9 cellular contexts compared by ENCODE assay signal in the genomic region with DNA sequence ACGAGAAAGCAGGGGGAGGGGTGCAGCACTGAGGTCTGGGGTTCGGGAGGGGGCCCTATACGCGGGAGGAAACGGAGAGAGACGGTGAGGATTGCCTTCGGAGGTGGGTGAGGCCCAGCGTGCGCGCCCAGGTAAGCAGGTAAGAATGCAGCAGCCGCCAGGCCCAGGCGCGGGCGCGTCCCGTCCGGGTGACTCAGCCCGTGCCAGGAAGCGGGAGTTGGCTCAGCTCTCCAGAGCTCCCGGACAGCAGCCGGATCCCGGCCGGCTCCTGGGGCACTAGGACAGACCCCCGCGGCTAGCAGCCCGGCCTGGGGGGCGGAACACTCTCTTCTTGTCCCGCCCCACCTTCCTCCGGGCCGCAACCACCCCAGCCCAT. TPM values are rescaled to one million over a fixed set of nuclear protein-coding genes. Genes with fewer than 3 reads are reported as not detected.
A peak's percentile ranks its signal among the peaks of the same experiment; 100 is the strongest.
DNase-seq lines count a peak whose midpoint lies in the region; ATAC-seq and TF ChIP-seq lines count a peak whose summit lies in the region.
"Had no signal": no experiment of that assay in that cellular context is flagged by ENCODE, and none has a peak within 500 bp of the region (broad histone marks: within the 10 kb centered on the region; RNA-seq: fewer than 3 reads in every experiment).

No MANE protein-coding gene starts in this region.

- peaks cover 35% of the 10 kb centered on the region for H3K4me1 ChIP-seq in HUES64 (ENCODE audit: insufficient read depth, low read length)
- H3K4me1 ChIP-seq in tibial artery, result peaks cover 0 to 41% (median 25%) of the 10 kb centered on the region in 4 donors

- no peaks in the 10 kb centered on the region for H3K9me3 Mint-ChIP-seq in chondrocyte (ENCODE audit: low read depth)
- H3K9me3 Mint-ChIP-seq: central memory CD8-positive, alpha-beta T cell had no signal

- no peaks in the 10 kb centered on the region for H3K27me3 Mint-ChIP-seq in chondrocyte (ENCODE audit: low read depth)

- DNase-seq in chondrocyte (ENCODE audit: low spot score), result peak; percentile 91
- DNase-seq in left lobe of liver (ENCODE audit: low spot score), result no peak
- DNase-seq in tibial artery, result no peak
- no peak for DNase-seq in MG63
- no peak for DNase-seq in GM10266 (ENCODE audit: extremely low spot score)
- DNase-seq: NCI-H1105 treated with DMSO at 0.1 percent for 48 hours had no signal

- no peaks in the 10 kb centered on the region for H3K9me3 ChIP-seq in HUES64 (ENCODE audit: insufficient read depth, low read depth, low read length)
- H3K9me3 ChIP-seq in tibial artery, result no peaks in the 10 kb centered on the region
- no peaks in the 10 kb centered on the region for H3K9me3 ChIP-seq in MG63

- peaks cover 66% of the 10 kb centered on the region for H3K4me1 Mint-ChIP-seq in chondrocyte (ENCODE audit: low read depth)

- H3K27me3 ChIP-seq in HUES64 (ENCODE audit: insufficient read depth, low read length) (peaks cover 67% of the 10 kb centered on the region), tibial artery (peaks cover 5 to 62% of the 10 kb centered on the region in 2 donors), MG63 (no peaks in the 10 kb centered on the region)

- WGBS in HUES64, result 4% methylated on average over 30 of the region's 30 CpGs

- H3K36me3 ChIP-seq in HUES64 (ENCODE audit: insufficient read depth, low read length), result no peaks in the 10 kb centered on the region
- no peaks in the 10 kb centered on the region for H3K36me3 ChIP-seq in tibial artery
- H3K36me3 ChIP-seq in MG63, result no peaks in the 10 kb centered on the region

- TF ChIP-seq CTCF in chondrocyte (IDR thresholded peaks at IDR 0.05) (no peak), tibial artery (IDR thresholded peaks at IDR 0.05) (no peak), GM10266 (IDR thresholded peaks at IDR 0.05; ENCODE audit: control insufficient read depth, insufficient read depth, low read depth, missing control alignments) (no peak)

- peak overlapping the region; percentile 45; the same call in 1 of the 2 replicates for H3K9ac ChIP-seq in HUES64 (ENCODE audit: low read depth, low read length)

- intact Hi-C loops in tibial artery (cut with DNase I; ENCODE audit: low total_unique reads), result no loop called here

- no peaks in the 10 kb centered on the region for H3K36me3 Mint-ChIP-seq in chondrocyte (ENCODE audit: low read depth)

- H3K27ac ChIP-seq in HUES64 (ENCODE audit: low read depth, low read length) (no peak overlapping the region), tibial artery (no peak overlapping the region)

- H3K4me3 ChIP-seq in HUES64 (ENCODE audit: low read length) (peak overlapping the region; percentile 88), tibial artery (peak overlapping the region; percentile 35 to 46), MG63 (no peak overlapping the region)

- H3K4me3 Mint-ChIP-seq in chondrocyte (ENCODE audit: unreplicated experiment), result peak overlapping the region; percentile 61
- H3K4me3 Mint-ChIP-seq: central memory CD8-positive, alpha-beta T cell had no signal

- ATAC-seq in left lobe of liver (peak; percentile 58), GM21515 (IDR thresholded peaks at IDR 0.05; ENCODE audit: unreplicated experiment) (no peak)

- H3K27ac Mint-ChIP-seq in chondrocyte (ENCODE audit: unreplicated experiment), result peak overlapping the region; percentile 22

RNA-seq across cellular contexts. Expression of gene MDFI, which starts 1.5 kb away (rescaled TPM):
- polyA plus RNA-seq in HUES64 (2013, experiment 1 of 2), result 54.2 TPM
- 68.2 TPM for polyA plus RNA-seq in HUES64 (2013, experiment 2 of 2)
- total RNA-seq in chondrocyte (31.8 to 62.6 TPM (median 33.7 TPM) in 3 replicates), left lobe of liver (not detected)
- total RNA-seq in MG63 (2014; rRNA removed; shearing (Covaris generic); ENCODE audit: low replicate concordance), result not detected in 2 replicates

Comparison
In these comparisons a context has a peak if more than half of its experiments do, and no peak if none do; other contexts are left out.
1. RNA of gene MDFI, which starts 1.5 kb away (total RNA-seq): 31.8 to 62.6 TPM in chondrocyte; not detected in left lobe of liver (single experiment) and not detected in MG63; every median in the first group is over 10 times any median in the second.